In the genomic region with DNA sequence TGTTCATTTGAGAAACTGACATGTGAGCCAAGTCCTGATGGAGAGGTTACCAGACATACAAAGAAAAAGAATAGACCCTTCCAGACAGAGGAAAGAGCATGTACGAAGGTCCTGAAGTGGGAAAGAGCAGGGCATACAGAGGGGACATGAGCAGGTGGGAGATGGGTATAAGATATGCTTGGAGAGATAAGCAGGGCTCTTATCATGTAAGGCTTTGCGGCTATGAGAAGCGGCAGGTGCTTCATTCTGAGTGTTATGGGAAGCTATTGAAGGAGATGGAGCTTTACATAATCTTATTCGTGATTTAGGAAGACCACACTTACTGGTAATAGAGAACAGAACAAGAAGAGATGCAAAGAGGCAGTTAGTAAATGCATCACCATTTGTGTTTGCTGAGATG, we compare ENCODE assay signal across 8 cellular contexts.
"Had no signal": no experiment of that assay in that cellular context is flagged by ENCODE, and none has a peak within 500 bp of the region (broad histone marks: within the 10 kb centered on the region; RNA-seq: fewer than 3 reads in every experiment).

No MANE protein-coding gene starts in this region.

- H3K4me3 ChIP-seq: GM23338 had no signal

- H3K4me3 Mint-ChIP-seq: GM23338, H9, HFFc6, IgD-negative memory B cell had no signal

- DNase-seq: H9, HFFc6, KBM-7 had no signal

- H3K27ac Mint-ChIP-seq: GM23338, H9, HFFc6, IgD-negative memory B cell had no signal

- H3K36me3 Mint-ChIP-seq: IgD-negative memory B cell had no signal

- H3K27ac ChIP-seq: HL-60 had no signal

- H3K9me3 Mint-ChIP-seq: GM23338, H9, HFFc6, IgD-negative memory B cell had no signal

- ATAC-seq: GM23338, HCT116, HepG2 had no signal
